ENCODE assay signal across 8 cellular contexts in the genomic region with DNA sequence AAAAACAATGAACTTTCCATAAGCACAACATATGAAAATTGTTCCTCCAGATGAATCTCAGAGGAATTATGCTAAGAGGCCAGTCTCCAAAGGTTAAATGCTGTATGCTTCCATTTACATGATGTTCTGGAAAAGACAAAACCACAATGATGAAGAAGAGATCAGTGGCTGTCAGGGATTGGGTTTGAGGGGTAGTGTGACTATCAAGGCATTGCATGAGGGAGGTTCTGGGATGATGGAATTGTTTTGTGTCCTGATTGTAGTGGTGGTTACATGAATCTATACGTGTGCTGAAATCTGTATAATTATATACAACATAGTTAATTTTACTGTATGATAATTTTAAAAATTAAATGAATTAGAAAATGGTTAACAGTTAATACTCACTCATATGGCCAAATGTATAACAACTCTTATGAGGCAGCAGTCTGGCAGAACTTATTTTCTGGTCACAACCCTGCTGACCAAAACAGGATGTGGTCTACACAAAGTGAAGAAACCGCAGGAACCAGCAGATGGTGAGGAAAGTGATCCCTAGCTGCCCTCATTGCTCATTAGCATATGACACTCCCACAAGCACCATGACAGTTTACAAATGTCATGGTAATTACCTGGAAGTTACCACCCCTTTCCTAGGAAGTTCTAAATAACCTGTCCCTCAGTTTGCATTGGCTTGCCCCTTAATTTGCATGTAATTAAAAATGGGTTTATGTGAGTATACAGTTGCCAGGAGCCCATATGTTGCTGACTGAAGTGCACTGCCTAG. TPM values are rescaled to one million over a fixed set of nuclear protein-coding genes. Genes with fewer than 3 reads are reported as not detected.
DNase-seq lines count a peak whose midpoint lies in the region; ATAC-seq lines count a peak whose summit lies in the region.

No MANE protein-coding gene starts in this region.

- H3K4me1 Mint-ChIP-seq in activated T-helper 2 cell treated with anti-CD3 and anti-CD28 coated beads, Interferon-gamma antibody, Interleukin-2, Interleukin-4, amounts not matched to agents 10 μg/mL and 5 μg/mL and 100 μg/mL, durations not matched to agents 14 hours and 24 hours and 36 hours (ENCODE audit: low read depth), result peaks cover 45% of the 10 kb centered on the region

- peak; percentile 93 for DNase-seq in CD1c-positive myeloid dendritic cell (ENCODE audit: extremely low spot score)
- peak; percentile 98 for DNase-seq in OCI-M1 (lab: John Stamatoyannopoulos, UW)
- peak; percentile 76 for DNase-seq in activated T-helper 2 cell treated with anti-CD3 and anti-CD28 coated beads, Interferon-gamma antibody, Interleukin-2, Interleukin-4, amounts not matched to agents 10 μg/mL and 5 μg/mL and 100 μg/mL, durations not matched to agents 14 hours and 24 hours and 36 hours (ENCODE audit: low spot score)
- peak; percentile 58 for DNase-seq in kidney tubule cell (ENCODE audit: low spot score)
- DNase-seq in stromal cell of bone marrow (ENCODE audit: low read depth), result peak; percentile 87
- DNase-seq in superior temporal gyrus (ENCODE audit: extremely low spot score), result no peak

- no peak overlapping the region for H3K4me3 Mint-ChIP-seq in activated T-helper 2 cell treated with anti-CD3 and anti-CD28 coated beads, Interferon-gamma antibody, Interleukin-2, Interleukin-4, amounts not matched to agents 10 μg/mL and 5 μg/mL and 100 μg/mL, durations not matched to agents 14 hours and 24 hours and 36 hours (ENCODE audit: low read depth)

- peaks cover 10% of the 10 kb centered on the region for H3K36me3 Mint-ChIP-seq in activated T-helper 2 cell treated with anti-CD3 and anti-CD28 coated beads, Interferon-gamma antibody, Interleukin-2, Interleukin-4, amounts not matched to agents 10 μg/mL and 5 μg/mL and 100 μg/mL, durations not matched to agents 14 hours and 24 hours and 36 hours (ENCODE audit: low read depth)

- ATAC-seq in GM19025 (IDR thresholded peaks at IDR 0.05; ENCODE audit: low read depth, unreplicated experiment) (peak; percentile 92), HG03135 (IDR thresholded peaks at IDR 0.05; ENCODE audit: unreplicated experiment) (peak; percentile 87)

- intact Hi-C loops in activated T-helper 2 cell treated with anti-CD3 and anti-CD28 coated beads, Interferon-gamma antibody, Interleukin-2, Interleukin-4, amounts not matched to agents 10 μg/mL and 5 μg/mL and 100 μg/mL, durations not matched to agents 14 hours and 24 hours and 36 hours (cut with micrococcal nuclease), result loop anchor here (1.0 to 5.0 kb wide), 3 partner anchors 41 to 207 kb away; partner anchors contain the start of genes FKBP1A and RAD21L1

- peak overlapping the region; percentile 42 for H3K27ac Mint-ChIP-seq in activated T-helper 2 cell treated with anti-CD3 and anti-CD28 coated beads, Interferon-gamma antibody, Interleukin-2, Interleukin-4, amounts not matched to agents 10 μg/mL and 5 μg/mL and 100 μg/mL, durations not matched to agents 14 hours and 24 hours and 36 hours

- peaks cover 10% of the 10 kb centered on the region for H3K27me3 Mint-ChIP-seq in activated T-helper 2 cell treated with anti-CD3 and anti-CD28 coated beads, Interferon-gamma antibody, Interleukin-2, Interleukin-4, amounts not matched to agents 10 μg/mL and 5 μg/mL and 100 μg/mL, durations not matched to agents 14 hours and 24 hours and 36 hours (ENCODE audit: low read depth)

- peaks cover 4% of the 10 kb centered on the region for H3K9me3 Mint-ChIP-seq in activated T-helper 2 cell treated with anti-CD3 and anti-CD28 coated beads, Interferon-gamma antibody, Interleukin-2, Interleukin-4, amounts not matched to agents 10 μg/mL and 5 μg/mL and 100 μg/mL, durations not matched to agents 14 hours and 24 hours and 36 hours

RNA-seq across cellular contexts. Expression of gene NSFL1C, which starts 31.9 kb away (rescaled TPM):
- 108 TPM in 2 replicates for total RNA-seq in activated T-helper 2 cell treated with anti-CD3 and anti-CD28 coated beads, Interferon-gamma antibody, Interleukin-2, Interleukin-4, amounts not matched to agents 10 μg/mL and 5 μg/mL and 100 μg/mL, durations not matched to agents 14 hours and 24 hours and 36 hours

RNA-seq across cellular contexts. Expression of gene FKBP1A, which starts 41.9 kb away (rescaled TPM):
- 320 and 330 TPM in 2 replicates for total RNA-seq in activated T-helper 2 cell treated with anti-CD3 and anti-CD28 coated beads, Interferon-gamma antibody, Interleukin-2, Interleukin-4, amounts not matched to agents 10 μg/mL and 5 μg/mL and 100 μg/mL, durations not matched to agents 14 hours and 24 hours and 36 hours

RNA-seq across cellular contexts. Expression of gene SIRPB2, which starts 56.5 kb away (rescaled TPM):
- not detected in 2 replicates for total RNA-seq in activated T-helper 2 cell treated with anti-CD3 and anti-CD28 coated beads, Interferon-gamma antibody, Interleukin-2, Interleukin-4, amounts not matched to agents 10 μg/mL and 5 μg/mL and 100 μg/mL, durations not matched to agents 14 hours and 24 hours and 36 hours
